In genomic region chr2:88603146-88603545, GRCh38 we compare ENCODE assay signal across 17 cellular contexts. TPM values are rescaled to one million over a fixed set of nuclear protein-coding genes. Genes with fewer than 3 reads are reported as not detected.
DNase-seq lines count a peak whose midpoint lies in the region; ATAC-seq, FAIRE-seq and TF ChIP-seq lines count a peak whose summit lies in the region.
"Had no signal": no experiment of that assay in that cellular context is flagged by ENCODE, and none has a peak within 500 bp of the region (broad histone marks: within the 10 kb centered on the region; RNA-seq: fewer than 3 reads in every experiment).

No MANE protein-coding gene starts in this region.

- no peak for FAIRE-seq in endothelial cell of umbilical vein (lab: Jason Lieb, UNC)

- H3K4me1 ChIP-seq in OCI-LY7 (ENCODE audit: insufficient read depth, low read length, poor library complexity, severe bottlenecking) (peaks cover 99% of the 10 kb centered on the region), endothelial cell of umbilical vein (ENCODE audit: control insufficient read depth, extremely low read depth, insufficient read depth, low read length) (peaks cover 35% of the 10 kb centered on the region), osteoblast (ENCODE audit: insufficient read depth, low read length) (peaks cover 45% of the 10 kb centered on the region), thyroid gland (peaks cover 14 to 25% of the 10 kb centered on the region in 2 donors)

- intact Hi-C loops in OCI-LY7 (cut with micrococcal nuclease; ENCODE audit: unreplicated experiment) (no loop called here), endothelial cell of umbilical vein (cut with micrococcal nuclease) (no loop called here), thyroid gland (cut with DNase I) (no loop called here)

- CTCF ChIA-PET in OCI-LY7 (lab: Charles Lee; ENCODE audit: unreplicated experiment) (no interaction called here), endothelial cell of umbilical vein (lab: Charles Lee) (no interaction called here)

- H3K27ac ChIP-seq in OCI-LY7 (ENCODE audit: low read depth, low read length, poor library complexity, severe bottlenecking), result peak overlapping the region; percentile 99
- H3K27ac ChIP-seq in endothelial cell of umbilical vein (ENCODE audit: insufficient read depth, low read depth, low read length), result peak overlapping the region; percentile 61
- peak overlapping the region; percentile 51 for H3K27ac ChIP-seq in osteoblast (ENCODE audit: low read depth, low read length)
- H3K27ac ChIP-seq in thyroid gland, result peak overlapping the region in 1 of 3 donors; percentile 6

- TF ChIP-seq CTCF in OCI-LY7 (conservative IDR thresholded peaks at IDR 0.05; ENCODE audit: low read length) (no peak), endothelial cell of umbilical vein (IDR thresholded peaks at IDR 0.05; ENCODE audit: extremely low read depth in 1 of 2, insufficient read depth in 1 of 2, low read depth in 1 of 2, low read length in 2 of 2) (no peak), osteoblast (IDR thresholded peaks at IDR 0.05; ENCODE audit: extremely low read depth, low read depth, low read length) (no peak), thyroid gland (IDR thresholded peaks at IDR 0.05) (no peak)

- no peak for TF ChIP-seq POLR2A in endothelial cell of umbilical vein (IDR thresholded peaks at IDR 0.05; ENCODE audit: low read depth, low read length)
- no peak for TF ChIP-seq POLR2A in thyroid gland (IDR thresholded peaks at IDR 0.05)

- H3K36me3 ChIP-seq in OCI-LY7 (ENCODE audit: insufficient read depth, low read length) (peaks cover 39% of the 10 kb centered on the region), endothelial cell of umbilical vein (ENCODE audit: control insufficient read depth in 2 of 2, extremely low read depth in 1 of 2, insufficient read depth in 2 of 2, low read length in 2 of 2) (no peaks in the 10 kb centered on the region), osteoblast (ENCODE audit: insufficient read depth, low read length) (no peaks in the 10 kb centered on the region), thyroid gland (no peaks in the 10 kb centered on the region)
- H3K36me3 ChIP-seq: adrenal gland, gastrocnemius medialis had no signal

- no peak overlapping the region for H3K9ac ChIP-seq in endothelial cell of umbilical vein (replicated peaks; ENCODE audit: extremely low read depth, insufficient read depth, low read length)

- H3K9me3 Mint-ChIP-seq in activated T-helper 17 cell treated with anti-CD3 and anti-CD28 coated beads, Interleukin-2, amount 50 U/mL, for 72 hours, result no peaks in the 10 kb centered on the region
- H3K9me3 Mint-ChIP-seq: activated CD4-positive, alpha-beta T cell treated with anti-CD3 and anti-CD28 coated beads, Interleukin-2, amount 10 ng/mL, durations not matched to agents 24 days and 14 days; activated T-cell treated with anti-CD3 and anti-CD28 coated beads, Interleukin-2, amount 50 U/mL, for 24 hours; dendritic cell treated with granulocyte-macrophage colony-stimulating factor and Interleukin-4, amounts not matched to agents 40 ng/mL and 50 ng/mL, for 4 days; naive thymus-derived CD4-positive, alpha-beta T cell had no signal

- H3K9me1 ChIP-seq in endothelial cell of umbilical vein (replicated peaks; ENCODE audit: control insufficient read depth, extremely low read depth, insufficient read depth, low read length), result no peaks in the 10 kb centered on the region

- H3K27me3 ChIP-seq in endothelial cell of umbilical vein (ENCODE audit: control insufficient read depth in 2 of 2, insufficient read depth in 2 of 2, low read length in 2 of 2) (no peaks in the 10 kb centered on the region), osteoblast (ENCODE audit: insufficient read depth, low read length) (no peaks in the 10 kb centered on the region), thyroid gland (no peaks in the 10 kb centered on the region)
- H3K27me3 ChIP-seq: adrenal gland, gastrocnemius medialis had no signal

- H3K36me3 Mint-ChIP-seq in activated T-helper 17 cell treated with anti-CD3 and anti-CD28 coated beads, Interleukin-2, amount 50 U/mL, for 72 hours (ENCODE audit: low read depth), result peaks cover 7% of the 10 kb centered on the region

- no TSS peak for BruUV-seq in OCI-LY7 (replicated peaks; lab: Mats Ljungman, UMichigan)
- no TSS peak for BruUV-seq in endothelial cell of umbilical vein (replicated peaks; lab: Mats Ljungman, UMichigan)

- peaks cover 95% of the 10 kb centered on the region for H3K79me2 ChIP-seq in OCI-LY7 (ENCODE audit: insufficient read depth, low read depth, low read length)
- peaks cover 5% of the 10 kb centered on the region for H3K79me2 ChIP-seq in endothelial cell of umbilical vein (ENCODE audit: control insufficient read depth, insufficient read depth, low read length)
- H3K79me2 ChIP-seq in osteoblast (ENCODE audit: insufficient read depth, low read length), result peaks cover 53% of the 10 kb centered on the region

- peak overlapping the region; percentile 76 for H3K4me2 ChIP-seq in OCI-LY7 (ENCODE audit: low read length)
- H3K4me2 ChIP-seq in endothelial cell of umbilical vein (ENCODE audit: insufficient read depth, low read length), result peak overlapping the region; percentile 17
- H3K4me2 ChIP-seq in osteoblast (ENCODE audit: insufficient read depth, low read length), result peak overlapping the region; percentile 81

- ATAC-seq in HG03108 (IDR thresholded peaks at IDR 0.05; ENCODE audit: unreplicated experiment) (no peak), HG03342 (IDR thresholded peaks at IDR 0.05; ENCODE audit: unreplicated experiment) (no peak)
- ATAC-seq in activated T-helper 17 cell treated with anti-CD3 and anti-CD28 coated beads, Interleukin-2, amount 50 U/mL, for 72 hours (replicated peaks), result no peak
- ATAC-seq: gastrocnemius medialis; naive thymus-derived CD4-positive, alpha-beta T cell had no signal

- H2AFZ ChIP-seq in OCI-LY7 (ENCODE audit: low read length), result no peak overlapping the region
- H2AFZ ChIP-seq in endothelial cell of umbilical vein (ENCODE audit: low read depth, low read length), result no peak overlapping the region
- H2AFZ ChIP-seq in osteoblast (ENCODE audit: low read length), result no peak overlapping the region

- H3K4me3 ChIP-seq in OCI-LY7 (ENCODE audit: low read depth, low read length, poor library complexity, severe bottlenecking) (no peak overlapping the region), endothelial cell of umbilical vein (replicated peaks in 1 of 3; ENCODE audit: insufficient read depth in 1 of 3, low read depth in 1 of 3, low read length in 3 of 3) (no peak overlapping the region), osteoblast (ENCODE audit: insufficient read depth, low read length) (peak overlapping the region; percentile 16), thyroid gland (replicated peaks in 1 of 3) (no peak overlapping the region)
- H3K4me3 ChIP-seq: adrenal gland, gastrocnemius medialis had no signal

- peaks cover under 1% of the 10 kb centered on the region; the same call in 1 of the 2 replicates for H3K9me3 ChIP-seq in OCI-LY7 (ENCODE audit: low read length)
- H3K9me3 ChIP-seq in endothelial cell of umbilical vein (replicated peaks; ENCODE audit: control insufficient read depth, insufficient read depth, low read length), result no peaks in the 10 kb centered on the region
- no peaks in the 10 kb centered on the region for H3K9me3 ChIP-seq in osteoblast (ENCODE audit: low read depth, low read length)
- no peaks in the 10 kb centered on the region for H3K9me3 ChIP-seq in thyroid gland
- H3K9me3 ChIP-seq: adrenal gland, gastrocnemius medialis had no signal

- POLR2A ChIA-PET in OCI-LY7 (lab: Charles Lee) (interaction anchor here (1.1 kb wide), 1 partner anchor 19 kb away, joined by 3 read pairs; no protein-coding TSS in a partner anchor), endothelial cell of umbilical vein (lab: Charles Lee) (no interaction called here)

- no peak overlapping the region for H3K27ac Mint-ChIP-seq in activated T-helper 17 cell treated with anti-CD3 and anti-CD28 coated beads, Interleukin-2, amount 50 U/mL, for 72 hours
- H3K27ac Mint-ChIP-seq: activated CD4-positive, alpha-beta T cell treated with anti-CD3 and anti-CD28 coated beads, Interleukin-2, amount 10 ng/mL, durations not matched to agents 24 days and 14 days; activated T-cell treated with anti-CD3 and anti-CD28 coated beads, Interleukin-2, amount 50 U/mL, for 24 hours; dendritic cell treated with granulocyte-macrophage colony-stimulating factor and Interleukin-4, amounts not matched to agents 40 ng/mL and 50 ng/mL, for 4 days had no signal

- peaks cover 31% of the 10 kb centered on the region for H3K4me1 Mint-ChIP-seq in activated T-helper 17 cell treated with anti-CD3 and anti-CD28 coated beads, Interleukin-2, amount 50 U/mL, for 72 hours

- H4K20me1 ChIP-seq in OCI-LY7 (ENCODE audit: insufficient read depth, low read length) (no peaks in the 10 kb centered on the region), endothelial cell of umbilical vein (replicated peaks; ENCODE audit: control insufficient read depth, extremely low read depth, insufficient read depth, low read length) (no peaks in the 10 kb centered on the region), osteoblast (ENCODE audit: insufficient read depth, low read length) (peaks cover 36% of the 10 kb centered on the region)

- dilution Hi-C loops in endothelial cell of umbilical vein (cut with MboI; ENCODE audit: extremely low pct_ligation_motif_present, low sequenced_read_pairs), result no loop called here

- DNase-seq in ELR (ENCODE audit: low read depth) (peak; percentile 62), OCI-LY7 (ENCODE audit: low spot score) (no peak), endothelial cell of umbilical vein (ENCODE audit: low read depth, low spot score) (peak; percentile 54), osteoblast (ENCODE audit: insufficient read length, low spot score, missing footprints) (peak; percentile 56), thyroid gland (no peak)
- DNase-seq: activated CD4-positive, alpha-beta T cell treated with anti-CD3 and anti-CD28 coated beads, Interleukin-2, amount 10 ng/mL, durations not matched to agents 24 days and 14 days; activated T-cell treated with anti-CD3 and anti-CD28 coated beads, Interleukin-2, amount 50 U/mL, for 24 hours; adrenal gland; gastrocnemius medialis; GOT3; naive thymus-derived CD4-positive, alpha-beta T cell; NCI-H2171; stimulated activated CD4-positive, alpha-beta T cell treated with anti-CD3 and anti-CD28 coated beads, Interleukin-1b, Interleukin-23, amount 100 ng/mL, for 48 hours had no signal

- H3K4me3 Mint-ChIP-seq in activated T-helper 17 cell treated with anti-CD3 and anti-CD28 coated beads, Interleukin-2, amount 50 U/mL, for 72 hours, result no peak overlapping the region
- H3K4me3 Mint-ChIP-seq: activated CD4-positive, alpha-beta T cell treated with anti-CD3 and anti-CD28 coated beads, Interleukin-2, amount 10 ng/mL, durations not matched to agents 24 days and 14 days; activated T-cell treated with anti-CD3 and anti-CD28 coated beads, Interleukin-2, amount 50 U/mL, for 24 hours; dendritic cell treated with granulocyte-macrophage colony-stimulating factor and Interleukin-4, amounts not matched to agents 40 ng/mL and 50 ng/mL, for 4 days; naive thymus-derived CD4-positive, alpha-beta T cell had no signal

- WGBS in thyroid gland, 2 donors, result 86 to 92% methylated on average over 4 of the region's 4 CpGs

- H3K27me3 Mint-ChIP-seq in activated T-helper 17 cell treated with anti-CD3 and anti-CD28 coated beads, Interleukin-2, amount 50 U/mL, for 72 hours, result no peaks in the 10 kb centered on the region
- H3K27me3 Mint-ChIP-seq: activated CD4-positive, alpha-beta T cell treated with anti-CD3 and anti-CD28 coated beads, Interleukin-2, amount 10 ng/mL, durations not matched to agents 24 days and 14 days; activated T-cell treated with anti-CD3 and anti-CD28 coated beads, Interleukin-2, amount 50 U/mL, for 24 hours; dendritic cell treated with granulocyte-macrophage colony-stimulating factor and Interleukin-4, amounts not matched to agents 40 ng/mL and 50 ng/mL, for 4 days; naive thymus-derived CD4-positive, alpha-beta T cell had no signal

- H3K9me2 ChIP-seq in OCI-LY7 (ENCODE audit: insufficient read depth, low read length), result no peaks in the 10 kb centered on the region

RNA-seq across cellular contexts. Expression of gene EIF2AK3, which starts 24.1 kb away (rescaled TPM):
- 49.4 and 52.7 TPM in 2 replicates for total RNA-seq in OCI-LY7 (2014; rRNA removed; shearing (Covaris generic))
- total RNA-seq in OCI-LY7 (2022) (64.5 and 73.4 TPM in 2 replicates), endothelial cell of umbilical vein (17.3 and 17.5 TPM in 2 replicates), osteoblast (24.2 and 25.7 TPM in 2 replicates), thyroid gland (10 to 100 TPM; 35.3 to 52.1 (median 42.9) TPM)
- 3.7 and 5.3 TPM in 2 replicates for polyA plus RNA-seq in endothelial cell of umbilical vein
- 7.7 and 10.1 TPM in 2 replicates for polyA plus RNA-seq in endothelial cell of umbilical vein (2011; cell fraction: cytosol; rRNA removed)
- 21.5 and 21.6 TPM in 2 replicates for polyA plus RNA-seq in endothelial cell of umbilical vein (2011; cell fraction: nucleus; rRNA removed)
- polyA plus RNA-seq in endothelial cell of umbilical vein (2012), result 13.6 and 13.7 TPM in 2 replicates
- 16.4 and 22.7 TPM in 2 replicates for polyA minus RNA-seq in endothelial cell of umbilical vein
- polyA minus RNA-seq in endothelial cell of umbilical vein (2011; cell fraction: cytosol; rRNA and poly(A)+ RNA removed), result 8.9 TPM
- 25.0 and 33.4 TPM in 2 replicates for polyA minus RNA-seq in endothelial cell of umbilical vein (2011; cell fraction: nucleus; rRNA and poly(A)+ RNA removed)
- 10 to 100 TPM; 17.1 to 22.0 TPM for total RNA-seq in activated T-helper 17 cell treated with anti-CD3 and anti-CD28 coated beads, Interleukin-2, amount 50 U/mL, for 72 hours

Comparison
In these comparisons a context has a peak if more than half of its experiments do, and no peak if none do; other contexts are left out.
1. DNase-seq: peak in ELR (single experiment), endothelial cell of umbilical vein (single experiment) and osteoblast (single experiment); none in OCI-LY7 (single experiment) and thyroid gland (0 of 2).
2. H3K4me2 ChIP-seq: peak in every context shown above with its lines; median percentile 81 in osteoblast; 76 in OCI-LY7; 17 in endothelial cell of umbilical vein.